In genomic region chr1:55781944-55782482, GRCh38 we compare ENCODE assay signal across 11 cellular contexts.
DNase-seq lines count a peak whose midpoint lies in the region; ATAC-seq and TF ChIP-seq lines count a peak whose summit lies in the region.
"Had no signal": no experiment of that assay in that cellular context is flagged by ENCODE, and none has a peak within 500 bp of the region (broad histone marks: within the 10 kb centered on the region; RNA-seq: fewer than 3 reads in every experiment).

No MANE protein-coding gene starts in this region.

- ATAC-seq in RWPE2 (ENCODE audit: low read depth) (peak; percentile 78), left ventricle myocardium superior (peak; percentile 87)

- no peak for TF ChIP-seq POLR2A in uterus (IDR thresholded peaks at IDR 0.05)

- intact Hi-C loops in left ventricle myocardium superior (cut with micrococcal nuclease), result no loop called here
- intact Hi-C loops in uterus (cut with DNase I; ENCODE audit: low total_unique reads), result no loop called here

- no peaks in the 10 kb centered on the region for H3K4me1 ChIP-seq in RWPE2 (ENCODE audit: insufficient read depth, poor library complexity, severe bottlenecking)
- H3K4me1 ChIP-seq in uterus, result peaks cover 0 to 6% of the 10 kb centered on the region in 2 donors

- DNase-seq in NCI-H2171 treated with DMSO at 0.1 percent for 48 hours (lab: John Stamatoyannopoulos, UW) (peak; percentile 38), NCI-H2171 (lab: John Stamatoyannopoulos, UW) (no peak), RWPE2 (ENCODE audit: low spot score) (no peak), left ventricle myocardium superior (peak; percentile 28), uterus (peak; percentile 37 to 59), NCI-H2081 (lab: John Stamatoyannopoulos, UW) (no peak)
- no peak for DNase-seq in activated naive CD4-positive, alpha-beta T cell treated with Interleukin-2 at 50 U/mL for 16 hours
- no peak for DNase-seq in activated CD8-positive, alpha-beta memory T cell treated with anti-CD3 and anti-CD28 coated beads, Interleukin-2, amount 50 U/mL, for 4 hours
- DNase-seq: activated naive CD8-positive, alpha-beta T cell treated with anti-CD3 and anti-CD28 coated beads, Interleukin-2, amount 10 ng/mL, durations not matched to agents 7 days and 5 days; NCI-H69; WERI-Rb-1 had no signal

- no peaks in the 10 kb centered on the region for H3K36me3 ChIP-seq in RWPE2 (ENCODE audit: low read depth)
- no peaks in the 10 kb centered on the region for H3K36me3 ChIP-seq in uterus
- H3K36me3 ChIP-seq: WERI-Rb-1 had no signal

- no peak for TF ChIP-seq CTCF in RWPE2 (IDR thresholded peaks at IDR 0.05; ENCODE audit: poor library complexity, severe bottlenecking)
- no peak for TF ChIP-seq CTCF in uterus (IDR thresholded peaks at IDR 0.05)

- H3K4me3 ChIP-seq in RWPE2 (ENCODE audit: severe bottlenecking) (no peak overlapping the region), uterus (no peak overlapping the region)

- no peak overlapping the region for H3K27ac ChIP-seq in RWPE2 (ENCODE audit: poor library complexity, severe bottlenecking)
- no peak overlapping the region for H3K27ac ChIP-seq in uterus
- H3K27ac ChIP-seq: WERI-Rb-1 had no signal

- H3K27me3 ChIP-seq in RWPE2 (ENCODE audit: insufficient read depth, poor library complexity, severe bottlenecking) (no peaks in the 10 kb centered on the region), uterus (no peaks in the 10 kb centered on the region)

- H3K9me3 ChIP-seq in RWPE2 (ENCODE audit: severe bottlenecking) (no peaks in the 10 kb centered on the region), uterus (no peaks in the 10 kb centered on the region)

Comparison
In these comparisons a context has a peak if more than half of its experiments do, and no peak if none do; other contexts are left out.
1. DNase-seq: peak in NCI-H2171 treated with DMSO at 0.1 percent for 48 hours (single experiment), left ventricle myocardium superior (single experiment) and uterus (2 of 2); none in NCI-H2171 (single experiment), RWPE2 (single experiment), activated naive CD4-positive, alpha-beta T cell treated with Interleukin-2 at 50 U/mL for 16 hours (single experiment), activated CD8-positive, alpha-beta memory T cell treated with anti-CD3 and anti-CD28 coated beads, Interleukin-2, amount 50 U/mL, for 4 hours (single experiment) and NCI-H2081 (0 of 2).